Comparison of ENCODE assay signal across 12 cellular contexts in genomic region chr9:133107245-133107722, GRCh38. TPM values are rescaled to one million over a fixed set of nuclear protein-coding genes. Genes with fewer than 3 reads are reported as not detected.
"Had no signal": no experiment of that assay in that cellular context is flagged by ENCODE, and none has a peak within 500 bp of the region (broad histone marks: within the 10 kb centered on the region; RNA-seq: fewer than 3 reads in every experiment).

No MANE protein-coding gene starts in this region.

- H3K36me3 ChIP-seq: neural progenitor cell had no signal

- H3K4me3 ChIP-seq: neural progenitor cell, SJSA1, suprapubic skin, upper lobe of left lung had no signal

- H3K4me1 ChIP-seq: neural progenitor cell, SJSA1 had no signal

- H3K27ac ChIP-seq: neural progenitor cell, SJSA1, suprapubic skin, upper lobe of left lung had no signal

- H3K27me3 ChIP-seq: neural progenitor cell, SJSA1, suprapubic skin, upper lobe of left lung had no signal

- DNase-seq: activated CD4-positive, alpha-beta memory T cell treated with anti-CD3 and anti-CD28 coated beads, Interleukin-2, amount 10 ng/mL, durations not matched to agents 7 days and 5 days; activated CD4-positive, alpha-beta T cell treated with anti-CD3 and anti-CD28 coated beads for 1 hour; activated CD8-positive, alpha-beta memory T cell treated with anti-CD3 and anti-CD28 coated beads, Interleukin-2, amount 50 U/mL, for 48 hours; activated naive CD4-positive, alpha-beta T cell treated with anti-CD3 and anti-CD28 coated beads for 36 hours; stimulated activated naive CD4-positive, alpha-beta T cell treated with Interleukin-2 at 50 U/mL for 16 hours; T-helper 9 cell had no signal

- H3K9ac ChIP-seq: neural progenitor cell had no signal

- ATAC-seq: left lobe of liver, right cardiac atrium had no signal

- H3K4me2 ChIP-seq: neural progenitor cell had no signal

- H3K9me3 ChIP-seq: SJSA1, suprapubic skin, upper lobe of left lung had no signal

RNA-seq across cellular contexts. Expression of gene GBGT1, which starts 56.4 kb away (rescaled TPM):
- total RNA-seq: SJSA1 had no signal
